9 cellular contexts compared by ENCODE assay signal in the genomic region with DNA sequence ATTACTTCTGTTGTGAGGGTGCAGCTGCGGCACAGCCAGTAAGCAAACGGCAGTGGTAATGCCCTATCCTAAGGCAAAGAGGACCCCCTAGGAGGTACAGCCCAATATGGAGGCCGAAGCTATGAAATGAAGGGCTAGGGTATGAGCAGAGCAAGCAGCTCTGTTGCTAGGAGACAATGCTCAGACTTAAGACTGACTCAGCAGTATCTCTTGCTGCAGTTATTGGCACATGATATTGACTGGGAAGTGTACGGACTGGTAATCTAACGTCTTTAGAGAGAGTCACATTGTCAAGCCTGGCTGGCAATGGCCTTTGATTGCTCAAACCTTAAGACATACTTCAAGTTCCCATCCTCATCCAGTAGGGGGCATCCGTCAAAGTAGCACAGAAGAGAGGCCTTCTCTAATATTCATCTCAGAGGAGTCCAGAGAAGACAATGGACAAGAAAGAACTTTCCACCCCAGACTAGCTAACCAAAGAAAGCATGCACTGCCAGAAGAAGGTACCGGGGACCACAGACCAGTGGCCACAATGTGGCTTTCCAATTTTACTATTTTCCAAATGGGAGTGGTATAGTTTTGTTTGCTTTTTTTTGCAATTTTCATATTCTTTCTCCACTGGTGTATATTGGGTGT. TPM values are rescaled to one million over a fixed set of nuclear protein-coding genes. Genes with fewer than 3 reads are reported as not detected.
DNase-seq lines count a peak whose midpoint lies in the region; ATAC-seq and TF ChIP-seq lines count a peak whose summit lies in the region.
"Had no signal": no experiment of that assay in that cellular context is flagged by ENCODE, and none has a peak within 500 bp of the region (broad histone marks: within the 10 kb centered on the region; RNA-seq: fewer than 3 reads in every experiment).

No MANE protein-coding gene starts in this region.

- no peaks in the 10 kb centered on the region for H3F3A ChIP-seq in SK-N-SH (replicated peaks; ENCODE audit: insufficient read depth)

- H3K9me2 ChIP-seq in SK-N-SH = no peaks in the 10 kb centered on the region

- no peaks in the 10 kb centered on the region for H3K9me3 Mint-ChIP-seq in progenitor cell of endocrine pancreas (ENCODE audit: low read depth)

- H3K79me2 ChIP-seq in SK-N-SH (ENCODE audit: insufficient read depth) = no peaks in the 10 kb centered on the region

- POLR2A ChIA-PET in SK-N-SH (lab: Yijun Ruan, JAX) = no interaction called here

- DNase-seq in DMS 273 (lab: John Stamatoyannopoulos, UW; ENCODE audit: unreplicated experiment) (peak; percentile 64), DMS 273 treated with DMSO at 0.1 percent for 48 hours (lab: John Stamatoyannopoulos, UW) (no peak), HK-2 (ENCODE audit: unreplicated experiment) (peak; percentile 7), SK-N-SH (peak; percentile 35), fibroblast of mammary gland (ENCODE audit: low read depth) (peak; percentile 57), progenitor cell of endocrine pancreas (ENCODE audit: low spot score, unreplicated experiment) (no peak), NCI-H526 treated with DMSO at 0.1 percent for 48 hours (lab: John Stamatoyannopoulos, UW) (no peak)

- no peaks in the 10 kb centered on the region for H4K20me1 ChIP-seq in SK-N-SH (ENCODE audit: insufficient read depth)

- H3K36me3 ChIP-seq in SK-N-SH (replicated peaks in 1 of 2; ENCODE audit: control insufficient read depth in 1 of 2, insufficient read depth in 2 of 2, low read length in 1 of 2) = no peaks in the 10 kb centered on the region

- peaks cover 13% of the 10 kb centered on the region for H3K27me3 Mint-ChIP-seq in progenitor cell of endocrine pancreas

- no peak overlapping the region for H3K27ac ChIP-seq in SK-N-SH (ENCODE audit: low read depth in 2 of 2, low read length in 1 of 2)

- H3K4me1 ChIP-seq in SK-N-SH (ENCODE audit: control insufficient read depth in 1 of 2, insufficient read depth in 2 of 2, low read depth in 1 of 2, low read length in 1 of 2) = no peaks in the 10 kb centered on the region; a peak in 1 of 4 replicates

- H3K4me2 ChIP-seq in SK-N-SH = no peak overlapping the region

- no peak overlapping the region for H3K9ac ChIP-seq in SK-N-SH

- H3K4me3 ChIP-seq in SK-N-SH (ENCODE audit: low read depth in 2 of 2, low read length in 1 of 2) (no peak overlapping the region), fibroblast of mammary gland (ENCODE audit: control insufficient read depth, low read depth, low read length) (no peak overlapping the region)

- no peak overlapping the region for H3K4me3 Mint-ChIP-seq in progenitor cell of endocrine pancreas (ENCODE audit: low read depth)

- H3K27ac Mint-ChIP-seq in progenitor cell of endocrine pancreas = no peak overlapping the region

- no peak overlapping the region for H2AFZ ChIP-seq in SK-N-SH (ENCODE audit: low read depth)

- no peaks in the 10 kb centered on the region for H3K36me3 Mint-ChIP-seq in progenitor cell of endocrine pancreas (ENCODE audit: insufficient read depth)

- CTCF ChIA-PET in SK-N-SH (lab: Yijun Ruan, JAX) = interaction anchor here (0.6 to 1.4 kb wide), 15 partner anchors 9 to 362 kb away, joined by 3 to 11 read pairs (median 3); no protein-coding TSS in a partner anchor

- TF ChIP-seq EP300 in SK-N-SH (IDR thresholded peaks at IDR 0.05; ENCODE audit: borderline replicate concordance in 1 of 2, low read depth in 1 of 2, low read length in 1 of 2) = no peak

- WGBS in SK-N-SH (ENCODE audit: low lambda C conversion rate) = 44% methylated on average over 7 of the region's 7 CpGs

- no peaks in the 10 kb centered on the region for H3K27me3 ChIP-seq in SK-N-SH (ENCODE audit: insufficient read depth)

- TF ChIP-seq CTCF in SK-N-SH (IDR thresholded peaks at IDR 0.05) = peak; percentile 65
- TF ChIP-seq CTCF in fibroblast of mammary gland (conservative IDR thresholded peaks at IDR 0.05; ENCODE audit: control insufficient read depth, insufficient read depth, low read depth, low read length) = peak; percentile 71
- peak; percentile 63 for TF ChIP-seq CTCF in progenitor cell of endocrine pancreas (IDR thresholded peaks at IDR 0.05; ENCODE audit: unreplicated experiment)

- peaks cover 5% of the 10 kb centered on the region for H3K4me1 Mint-ChIP-seq in progenitor cell of endocrine pancreas (ENCODE audit: low read depth)

- no peaks in the 10 kb centered on the region for H3K9me3 ChIP-seq in SK-N-SH

- TF ChIP-seq RAD21 in SK-N-SH (IDR thresholded peaks at IDR 0.05; ENCODE audit: low read length) = peak; percentile 61

- ATAC-seq in GM21515 (IDR thresholded peaks at IDR 0.05; ENCODE audit: unreplicated experiment) = no peak

TF ChIP-seq in SK-N-SH, 30 proteins besides CTCF, POLR2A, EP300 and RAD21:
- peak; percentile 44 for TF ChIP-seq SMC3 (IDR thresholded peaks at IDR 0.05; ENCODE audit: low read depth, low read length)
- TF ChIP-seq, protein P1, sequence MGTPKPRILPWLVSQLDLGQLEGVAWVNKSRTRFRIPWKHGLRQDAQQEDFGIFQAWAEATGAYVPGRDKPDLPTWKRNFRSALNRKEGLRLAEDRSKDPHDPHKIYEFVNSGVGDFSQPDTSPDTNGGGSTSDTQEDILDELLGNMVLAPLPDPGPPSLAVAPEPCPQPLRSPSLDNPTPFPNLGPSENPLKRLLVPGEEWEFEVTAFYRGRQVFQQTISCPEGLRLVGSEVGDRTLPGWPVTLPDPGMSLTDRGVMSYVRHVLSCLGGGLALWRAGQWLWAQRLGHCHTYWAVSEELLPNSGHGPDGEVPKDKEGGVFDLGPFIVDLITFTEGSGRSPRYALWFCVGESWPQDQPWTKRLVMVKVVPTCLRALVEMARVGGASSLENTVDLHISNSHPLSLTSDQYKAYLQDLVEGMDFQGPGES (IDR thresholded peaks at IDR 0.05; ENCODE audit: low read depth, low read length) = no peak
- TF ChIP-seq MEF2A (IDR thresholded peaks at IDR 0.05; ENCODE audit: borderline replicate concordance, low read depth) = no peak
- TF ChIP-seq JUND (IDR thresholded peaks at IDR 0.05) = no peak
- TF ChIP-seq RFX5 (IDR thresholded peaks at IDR 0.05; ENCODE audit: low read length) = no peak

RNA-seq across cellular contexts. Expression of a gene that starts 37.0 kb away (rescaled TPM):
- polyA plus RNA-seq in SK-N-SH (2012; rRNA removed) = 0.02 and 0.13 TPM in 2 replicates
- polyA plus RNA-seq in SK-N-SH (2012; cell fraction: cytosol; rRNA removed) = 0.05 and 0.18 TPM in 2 replicates
- polyA plus RNA-seq in SK-N-SH (2012; cell fraction: nucleus; rRNA removed) = 0.06 and 0.15 TPM in 2 replicates
- 0.14 and 0.18 TPM in 2 replicates for total RNA-seq in progenitor cell of endocrine pancreas
- total RNA-seq: skeletal muscle tissue had no signal

Comparison
In these comparisons a context has a peak if more than half of its experiments do, and no peak if none do; other contexts are left out.
1. DNase-seq: peak in DMS 273 (single experiment), HK-2 (single experiment), SK-N-SH (single experiment) and fibroblast of mammary gland (single experiment); none in DMS 273 treated with DMSO at 0.1 percent for 48 hours (single experiment), progenitor cell of endocrine pancreas (single experiment) and NCI-H526 treated with DMSO at 0.1 percent for 48 hours (single experiment).
2. Peak in every context shown above with its lines, with median percentiles within 50 percentile points of each other: CTCF ChIP-seq.